ENCODE assay signal across 8 cellular contexts in genomic region chr1:29235955-29236742, GRCh38. TPM values are rescaled to one million over a fixed set of nuclear protein-coding genes. Genes with fewer than 3 reads are reported as not detected.
DNase-seq lines count a peak whose midpoint lies in the region; ATAC-seq and TF ChIP-seq lines count a peak whose summit lies in the region.

Gene PTPRU (plus strand): TSS chr1:29236522. CDS start chr1:29236645, 123 bp downstream.

- intact Hi-C loops in mammary epithelial cell (cut with micrococcal nuclease) = loop anchor here (1.0 to 10.0 kb wide), 13 partner anchors 46 to 1472 kb away; no protein-coding TSS in a partner anchor

- peak within 1 kb of the TSS; percentile 100 for H3K4me2 ChIP-seq in mammary epithelial cell (ENCODE audit: insufficient read depth, low read depth, low read length)

- H3K27ac ChIP-seq in HEK293 (ENCODE audit: extremely low read depth, low read depth, low read length) = peak within 1 kb of the TSS; percentile 45; the same call in 1 of the 2 replicates
- H3K27ac ChIP-seq in mammary epithelial cell (ENCODE audit: insufficient read depth, low read depth, low read length) = peak within 1 kb of the TSS; percentile 66

- peaks cover 41% of the 10 kb centered on the region for H3K79me2 ChIP-seq in mammary epithelial cell (ENCODE audit: insufficient read depth, low read length)

- WGBS in mammary epithelial cell (ENCODE audit: low coverage, missing lambda C conversion rate) = 11% methylated on average over 29 of the region's 89 CpGs

- TF ChIP-seq CTCF in HEK293 (tag by site-specific recombination; IDR thresholded peaks at IDR 0.05) = no peak
- TF ChIP-seq CTCF in WI38 (IDR thresholded peaks at IDR 0.05; ENCODE audit: low read depth, low read length) = peak; percentile 24; the same call in 1 of the 2 replicates
- TF ChIP-seq CTCF in mammary epithelial cell (conservative IDR thresholded peaks at IDR 0.05 in 1 of 2, IDR thresholded peaks at IDR 0.05 in 1 of 2; ENCODE audit: extremely low read depth in 1 of 2, insufficient read depth in 1 of 2, low read depth in 1 of 2, low read length in 2 of 2) = peak; percentile 27 to 50

- H3K4me3 ChIP-seq in HEK293 (ENCODE audit: low read depth, low read length) (peak within 1 kb of the TSS; percentile 82), WI38 (ENCODE audit: low read depth, low read length) (peak within 1 kb of the TSS; percentile 65), mammary epithelial cell (replicated peaks in 1 of 3; ENCODE audit: insufficient read depth in 1 of 3, low read depth in 2 of 3, low read length in 3 of 3) (peak within 1 kb of the TSS; percentile 56 to 83 (median 71))

- H2AFZ ChIP-seq in mammary epithelial cell (ENCODE audit: low read depth, low read length) = peak within 1 kb of the TSS; percentile 87

- no peak for ATAC-seq in GM21717 (IDR thresholded peaks at IDR 0.05; ENCODE audit: unreplicated experiment)

- dilution Hi-C loops in mammary epithelial cell (cut with HindIII; ENCODE audit: low sequenced_read_pairs) = loop anchor here (25.0 kb wide), 1 partner anchor 476 kb away; no protein-coding TSS in a partner anchor

- no peaks in the 10 kb centered on the region for H4K20me1 ChIP-seq in mammary epithelial cell (ENCODE audit: insufficient read depth, low read length)

- POLR2A ChIA-PET in HEK293 (lab: Yijun Ruan, JAX) = interaction anchor here (1.1 kb wide), 1 partner anchor 21 kb away, joined by 3 read pairs; no protein-coding TSS in a partner anchor

- peak within 1 kb of the TSS; percentile 90 for H3K9ac ChIP-seq in mammary epithelial cell (ENCODE audit: insufficient read depth, low read length)

- no peaks in the 10 kb centered on the region for H3K27me3 ChIP-seq in mammary epithelial cell (ENCODE audit: insufficient read depth, low read length)

- CTCF ChIA-PET in HEK293 (lab: Yijun Ruan, JAX) (interaction anchor here (0.5 to 1.5 kb wide), 8 partner anchors 28 to 1175 kb away, joined by 3 to 6 read pairs (median 4); no protein-coding TSS in a partner anchor), mammary epithelial cell (lab: Charles Lee; ENCODE audit: low non-redundant PET) (no interaction called here)

- in situ Hi-C loops in mammary epithelial cell (cut with MboI; ENCODE audit: low sequenced_read_pairs in 2 of 2) = loop anchor here (10.0 to 25.0 kb wide), 5 partner anchors 226 to 1479 kb away; partner anchors contain the start of gene MATN1 (in 1 of the 2)

- DNase-seq in EL = peak; percentile 66
- DNase-seq in NCI-H146 (lab: John Stamatoyannopoulos, UW) = peak; percentile 40
- peak; percentile 69 for DNase-seq in mammary epithelial cell
- DNase-seq in inferior parietal cortex (ENCODE audit: extremely low spot score) = peak; percentile 64
- DNase-seq in stimulated activated CD4-positive, alpha-beta T cell treated with anti-CD3 and anti-CD28 coated beads, Interleukin-12 subunit alpha, Interleukin-12 subunit beta, amount 100 ng/mL, for 24 hours (ENCODE audit: low read depth in 2 of 2) = peak; percentile 57 to 76

- no peaks in the 10 kb centered on the region for H3K9me3 ChIP-seq in HEK293 (ENCODE audit: control insufficient read depth, insufficient read depth, low read depth, low read length)
- H3K9me3 ChIP-seq in mammary epithelial cell (replicated peaks; ENCODE audit: insufficient read depth, low read length) = no peaks in the 10 kb centered on the region

- H3K4me1 ChIP-seq in HEK293 (ENCODE audit: control insufficient read depth, insufficient read depth, low read length) (peaks cover 4% of the 10 kb centered on the region; the same call in 1 of the 2 replicates), mammary epithelial cell (ENCODE audit: insufficient read depth, low read length) (peaks cover 32% of the 10 kb centered on the region)

- BruUV-seq in mammary epithelial cell (replicated peaks; lab: Mats Ljungman, UMichigan) = no TSS peak

- no peaks in the 10 kb centered on the region for H3K36me3 ChIP-seq in HEK293 (ENCODE audit: control insufficient read depth in 2 of 2, insufficient read depth in 1 of 2, low read length in 2 of 2)
- no peaks in the 10 kb centered on the region for H3K36me3 ChIP-seq in mammary epithelial cell (ENCODE audit: insufficient read depth, low read length)

TF ChIP-seq in HEK293, 187 proteins besides CTCF, POLR2A, EP300 and RAD21 (continues in another document):
- TF ChIP-seq ZNF768 (tag by site-specific recombination; IDR thresholded peaks at IDR 0.05) (no peak), ZNF133 (tag by site-specific recombination; IDR thresholded peaks at IDR 0.05) (no peak), HOXD13 (CRISPR knock-in tag; IDR thresholded peaks at IDR 0.05; ENCODE audit: borderline replicate concordance) (no peak), ZSCAN16 (tag by site-specific recombination; IDR thresholded peaks at IDR 0.05) (no peak), ZNF677 (tag by site-specific recombination; IDR thresholded peaks at IDR 0.05) (0 out of 2 replicates have a peak, but pooled peaks have one; percentile 56), ZNF211 (tag by site-specific recombination; IDR thresholded peaks at IDR 0.05; ENCODE audit: low read depth) (no peak), ZBTB49 (tag by site-specific recombination; IDR thresholded peaks at IDR 0.05; ENCODE audit: low read depth) (no peak), KLF1 (tag by site-specific recombination; IDR thresholded peaks at IDR 0.05) (no peak), RBAK (tag by site-specific recombination; IDR thresholded peaks at IDR 0.05) (no peak), ZNF112 (tag by site-specific recombination; IDR thresholded peaks at IDR 0.05) (no peak), ZNF19 (tag by site-specific recombination; IDR thresholded peaks at IDR 0.05; ENCODE audit: low read depth) (no peak), GLI2 (tag by site-specific recombination; IDR thresholded peaks at IDR 0.05; ENCODE audit: borderline replicate concordance, low read depth) (no peak), ZNF610 (tag by site-specific recombination; IDR thresholded peaks at IDR 0.05; ENCODE audit: borderline replicate concordance) (no peak), ZNF558 (tag by site-specific recombination; IDR thresholded peaks at IDR 0.05) (no peak), SP2 (tag by site-specific recombination; IDR thresholded peaks at IDR 0.05) (no peak), ZNF488 (tag by site-specific recombination; IDR thresholded peaks at IDR 0.05) (no peak), ZNF843 (tag by site-specific recombination; IDR thresholded peaks at IDR 0.05) (no peak), ZNF169 (tag by site-specific recombination; IDR thresholded peaks at IDR 0.05) (no peak)
- TF ChIP-seq, protein P1, sequence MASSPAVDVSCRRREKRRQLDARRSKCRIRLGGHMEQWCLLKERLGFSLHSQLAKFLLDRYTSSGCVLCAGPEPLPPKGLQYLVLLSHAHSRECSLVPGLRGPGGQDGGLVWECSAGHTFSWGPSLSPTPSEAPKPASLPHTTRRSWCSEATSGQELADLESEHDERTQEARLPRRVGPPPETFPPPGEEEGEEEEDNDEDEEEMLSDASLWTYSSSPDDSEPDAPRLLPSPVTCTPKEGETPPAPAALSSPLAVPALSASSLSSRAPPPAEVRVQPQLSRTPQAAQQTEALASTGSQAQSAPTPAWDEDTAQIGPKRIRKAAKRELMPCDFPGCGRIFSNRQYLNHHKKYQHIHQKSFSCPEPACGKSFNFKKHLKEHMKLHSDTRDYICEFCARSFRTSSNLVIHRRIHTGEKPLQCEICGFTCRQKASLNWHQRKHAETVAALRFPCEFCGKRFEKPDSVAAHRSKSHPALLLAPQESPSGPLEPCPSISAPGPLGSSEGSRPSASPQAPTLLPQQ (tag by site-specific recombination; IDR thresholded peaks at IDR 0.05) = no peak
- TF ChIP-seq, protein P2, sequence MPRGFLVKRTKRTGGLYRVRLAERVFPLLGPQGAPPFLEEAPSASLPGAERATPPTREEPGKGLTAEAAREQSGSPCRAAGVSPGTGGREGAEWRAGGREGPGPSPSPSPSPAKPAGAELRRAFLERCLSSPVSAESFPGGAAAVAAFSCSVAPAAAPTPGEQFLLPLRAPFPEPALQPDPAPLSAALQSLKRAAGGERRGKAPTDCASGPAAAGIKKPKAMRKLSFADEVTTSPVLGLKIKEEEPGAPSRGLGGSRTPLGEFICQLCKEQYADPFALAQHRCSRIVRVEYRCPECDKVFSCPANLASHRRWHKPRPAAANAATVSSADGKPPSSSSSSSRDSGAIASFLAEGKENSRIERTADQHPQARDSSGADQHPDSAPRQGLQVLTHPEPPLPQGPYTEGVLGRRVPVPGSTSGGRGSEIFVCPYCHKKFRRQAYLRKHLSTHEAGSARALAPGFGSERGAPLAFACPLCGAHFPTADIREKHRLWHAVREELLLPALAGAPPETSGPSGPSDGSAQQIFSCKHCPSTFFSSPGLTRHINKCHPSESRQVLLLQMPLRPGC (tag by site-specific recombination; IDR thresholded peaks at IDR 0.05) = no peak

RNA-seq across cellular contexts. Expression of gene PTPRU, which starts in this region (rescaled TPM):
- total RNA-seq in mammary epithelial cell = 10 to 100 TPM; 38.9 to 46.3 TPM
- polyA plus RNA-seq in mammary epithelial cell = 29.4 TPM
- polyA minus RNA-seq in mammary epithelial cell = 53.0 TPM
